In the genomic region with DNA sequence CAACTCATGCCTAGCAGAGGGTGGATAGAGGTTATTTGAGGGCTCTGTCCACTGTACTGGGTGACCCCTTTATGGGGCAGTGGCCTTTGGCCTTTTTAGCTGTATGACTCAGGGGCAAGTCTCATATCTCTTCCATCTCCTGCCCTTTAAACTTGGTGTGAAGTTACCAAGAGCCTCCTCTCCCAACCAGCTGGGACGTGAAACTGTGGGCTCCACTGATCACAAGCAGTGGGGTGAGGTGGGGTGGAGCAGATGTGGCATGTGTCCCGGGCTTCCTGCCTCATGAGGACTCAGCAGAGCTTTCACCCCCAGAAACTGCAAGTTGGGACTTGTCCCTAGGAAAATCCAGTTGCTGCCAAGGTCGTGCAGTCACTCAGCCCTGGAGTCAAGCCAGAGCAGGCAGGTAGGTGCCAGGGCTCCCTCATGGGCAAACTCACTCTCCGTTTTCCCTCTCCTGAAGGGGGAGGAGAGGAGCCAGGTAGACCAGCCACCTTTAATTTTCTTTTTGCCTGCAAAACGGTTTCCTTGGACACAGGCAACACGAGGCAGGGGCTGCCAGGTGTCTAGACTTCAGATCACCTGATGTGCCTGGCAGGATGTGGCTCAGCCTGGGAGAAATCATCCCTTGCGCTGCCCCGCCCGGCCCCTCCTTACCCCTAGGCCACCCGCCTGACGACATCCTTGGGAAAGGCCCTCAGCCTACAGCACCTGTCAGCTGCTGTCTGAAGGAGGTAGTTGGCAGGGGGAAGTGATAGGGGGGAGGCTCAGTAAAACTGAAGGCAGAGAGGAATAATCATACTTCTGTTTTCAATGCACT, we compare ENCODE assay signal across 9 cellular contexts. TPM values are rescaled to one million over a fixed set of nuclear protein-coding genes. Genes with fewer than 3 reads are reported as not detected.
A peak's percentile ranks its signal among the peaks of the same experiment; 100 is the strongest.
DNase-seq lines count a peak whose midpoint lies in the region; ATAC-seq, FAIRE-seq and TF ChIP-seq lines count a peak whose summit lies in the region.
"Had no signal": no experiment of that assay in that cellular context is flagged by ENCODE, and none has a peak within 500 bp of the region (broad histone marks: within the 10 kb centered on the region; RNA-seq: fewer than 3 reads in every experiment).

No MANE protein-coding gene starts in this region.

- H3K4me3 ChIP-seq in RWPE2 (ENCODE audit: severe bottlenecking) = no peak overlapping the region
- H3K4me3 ChIP-seq in adipocyte (ENCODE audit: low read length) = peak overlapping the region; percentile 99
- peak overlapping the region; percentile 12 for H3K4me3 ChIP-seq in lower lobe of right lung

- TF ChIP-seq POLR2A in GM12891 (IDR thresholded peaks at IDR 0.05; ENCODE audit: low read depth, low read length) = no peak; the same call in 1 of the 2 replicates

- no peaks in the 10 kb centered on the region for H3K9me3 ChIP-seq in KOPT-K1 (ENCODE audit: insufficient read depth, low read length, poor library complexity, severe bottlenecking)
- H3K9me3 ChIP-seq in RWPE2 (ENCODE audit: severe bottlenecking) = no peaks in the 10 kb centered on the region
- no peaks in the 10 kb centered on the region for H3K9me3 ChIP-seq in adipocyte (ENCODE audit: control insufficient read depth, low read length)
- H3K9me3 ChIP-seq in lower lobe of right lung = no peaks in the 10 kb centered on the region

- no peak for DNase-seq in GM12891 (ENCODE audit: insufficient read length, low spot score)
- DNase-seq in RWPE2 (ENCODE audit: low spot score) = peak; percentile 95
- DNase-seq in adipocyte (ENCODE audit: low read depth) = peak; percentile 37
- DNase-seq in lower lobe of right lung = peak; percentile 70
- DNase-seq in stimulated activated naive CD8-positive, alpha-beta T cell treated with anti-CD3 and anti-CD28 coated beads, Interleukin-15, Interleukin-2, amounts not matched to agents 100 U/mL and 50 U/mL, for 24 hours = peak; percentile 73
- DNase-seq in NCI-H1092 treated with DMSO at 0.1 percent for 48 hours (lab: John Stamatoyannopoulos, UW) = no peak

- peak; percentile 87 for FAIRE-seq in GM12891 (lab: Jason Lieb, UNC)

- H3K27ac ChIP-seq in KOPT-K1 (ENCODE audit: low read depth, low read length, poor library complexity, severe bottlenecking) (peak overlapping the region; percentile 30), RWPE2 (ENCODE audit: poor library complexity, severe bottlenecking) (peak overlapping the region; percentile 95), lower lobe of right lung (no peak overlapping the region)

- intact Hi-C loops in lower lobe of right lung (cut with DNase I) = no loop called here

- TF ChIP-seq CTCF in RWPE2 (IDR thresholded peaks at IDR 0.05; ENCODE audit: poor library complexity, severe bottlenecking) (no peak), lower lobe of right lung (IDR thresholded peaks at IDR 0.05) (no peak)

- H3K36me3 ChIP-seq in KOPT-K1 (ENCODE audit: insufficient read depth, low read length) (no peaks in the 10 kb centered on the region), RWPE2 (ENCODE audit: low read depth) (peaks cover 73% of the 10 kb centered on the region), adipocyte (ENCODE audit: control insufficient read depth, insufficient read depth, low read length, severe bottlenecking) (peaks cover 64% of the 10 kb centered on the region), lower lobe of right lung (peaks cover 44% of the 10 kb centered on the region)

- H3K4me1 ChIP-seq in RWPE2 (ENCODE audit: insufficient read depth, poor library complexity, severe bottlenecking) = peaks cover 27% of the 10 kb centered on the region
- peaks cover 36% of the 10 kb centered on the region for H3K4me1 ChIP-seq in adipocyte (ENCODE audit: control insufficient read depth, insufficient read depth, low read length)
- peaks cover 56% of the 10 kb centered on the region for H3K4me1 ChIP-seq in lower lobe of right lung

- ATAC-seq in RWPE2 (ENCODE audit: low read depth) (peak; percentile 52), lower lobe of right lung (peak in 1 of 2 donors; percentile 4), GM18861 (IDR thresholded peaks at IDR 0.05; ENCODE audit: unreplicated experiment) (no peak)
- peak; percentile 14 for ATAC-seq in stimulated activated naive CD8-positive, alpha-beta T cell treated with anti-CD3 and anti-CD28 coated beads, Interleukin-15, Interleukin-2, amounts not matched to agents 100 U/mL and 50 U/mL, for 24 hours

- H3K27me3 ChIP-seq in RWPE2 (ENCODE audit: insufficient read depth, poor library complexity, severe bottlenecking) = no peaks in the 10 kb centered on the region
- no peaks in the 10 kb centered on the region for H3K27me3 ChIP-seq in adipocyte (replicated peaks; ENCODE audit: control insufficient read depth, insufficient read depth, low read length)
- H3K27me3 ChIP-seq in lower lobe of right lung (ENCODE audit: low read depth) = no peaks in the 10 kb centered on the region

- H3K9ac ChIP-seq in adipocyte (ENCODE audit: low read length) = peak overlapping the region; percentile 80

TF ChIP-seq in GM12891, 5 proteins besides CTCF, POLR2A, EP300 and RAD21:
- TF ChIP-seq POU2F2 (IDR thresholded peaks at IDR 0.05; ENCODE audit: low read depth, low read length) (no peak), PAX5 (IDR thresholded peaks at IDR 0.05; ENCODE audit: insufficient read depth, low read length, severe bottlenecking) (no peak), SPI1 (IDR thresholded peaks at IDR 0.05; ENCODE audit: low read depth, low read length) (peak; percentile 65), TAF1 (IDR thresholded peaks at IDR 0.05; ENCODE audit: low read depth, low read length) (no peak), POLR2AphosphoS5 (IDR thresholded peaks at IDR 0.05; ENCODE audit: low read depth, low read length) (no peak; the same call in none of the 2 replicates)

RNA-seq across cellular contexts. Expression of a gene that starts 4.0 kb away (rescaled TPM):
- polyA plus RNA-seq in GM12891 (2012; ENCODE audit: low read depth, missing spikeins) = 206 TPM
- total RNA-seq in lower lobe of right lung = 71.0 TPM

RNA-seq across cellular contexts. Expression of a gene that starts 15.1 kb away (rescaled TPM):
- polyA plus RNA-seq in GM12891 (2012; ENCODE audit: low read depth, missing spikeins) = 0.10 TPM
- total RNA-seq in lower lobe of right lung = 0.95 TPM
- total RNA-seq: activated CD8-positive, alpha-beta memory T cell treated with anti-CD3 and anti-CD28 coated beads for 36 hours had no signal

Comparison
In these comparisons a context has a peak if more than half of its experiments do, and no peak if none do; other contexts are left out.
1. DNase-seq: peak in RWPE2 (single experiment), adipocyte (single experiment), lower lobe of right lung (single experiment) and stimulated activated naive CD8-positive, alpha-beta T cell treated with anti-CD3 and anti-CD28 coated beads, Interleukin-15, Interleukin-2, amounts not matched to agents 100 U/mL and 50 U/mL, for 24 hours (single experiment); none in GM12891 (single experiment) and NCI-H1092 treated with DMSO at 0.1 percent for 48 hours (single experiment).